In the genomic region with DNA sequence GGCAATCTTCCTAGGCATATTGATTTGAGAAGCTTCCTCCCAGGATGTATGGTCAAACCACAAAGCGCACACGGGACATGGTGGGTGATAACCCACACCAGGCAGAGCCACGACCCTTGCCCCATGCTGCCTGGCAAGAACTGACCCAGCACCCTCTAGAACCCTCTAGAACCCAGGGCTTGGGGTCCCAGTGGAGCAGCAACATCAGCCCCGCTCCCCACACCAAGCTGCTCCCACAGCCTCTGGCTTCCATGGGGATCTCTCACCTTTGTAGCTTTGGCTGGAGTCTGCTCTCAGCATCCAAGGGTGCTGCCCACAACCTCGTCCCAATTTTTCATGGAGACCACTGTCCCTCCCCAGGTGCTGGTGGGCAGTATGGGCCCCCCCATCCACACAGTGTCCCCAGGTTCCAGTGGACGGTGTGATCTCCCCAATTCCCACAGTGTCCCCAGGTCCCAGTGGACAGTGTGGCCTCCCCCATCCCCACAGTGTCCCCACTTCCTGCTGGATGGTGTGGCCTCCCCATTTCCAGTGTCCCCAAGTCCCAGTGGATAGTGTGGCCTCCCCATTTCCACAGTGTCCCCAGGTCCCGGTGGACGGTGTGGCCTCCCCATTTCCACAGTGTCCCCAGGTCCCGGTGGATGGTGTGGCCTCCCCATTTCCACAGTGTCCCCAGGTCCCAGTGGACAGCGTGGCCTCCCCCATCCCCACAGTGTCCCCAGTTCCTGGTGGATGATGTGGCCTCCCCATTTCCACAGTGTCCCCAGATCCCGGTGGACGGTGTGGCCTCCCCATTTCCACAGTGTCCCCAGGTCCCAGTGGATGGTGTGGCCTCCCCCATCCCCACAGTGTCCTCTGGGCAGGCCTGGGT, we compare ENCODE assay signal across 23 cellular contexts.
DNase-seq lines count a peak whose midpoint lies in the region; ATAC-seq lines count a peak whose summit lies in the region.
"Had no signal": no experiment of that assay in that cellular context is flagged by ENCODE, and none has a peak within 500 bp of the region (broad histone marks: within the 10 kb centered on the region; RNA-seq: fewer than 3 reads in every experiment).

No MANE protein-coding gene starts in this region.

- no peak overlapping the region for H3K4me3 ChIP-seq in mesodermal cell (ENCODE audit: extremely low read depth, insufficient read depth, low read length, poor library complexity, severe bottlenecking)
- no peak overlapping the region for H3K4me3 ChIP-seq in aorta (ENCODE audit: low read length in 2 of 2)

- H3K36me3 ChIP-seq in mesodermal cell (ENCODE audit: control insufficient read depth, insufficient read depth, low read length) (no peaks in the 10 kb centered on the region), aorta (ENCODE audit: control insufficient read depth in 1 of 2, insufficient read depth in 2 of 2, low read length in 1 of 2) (no peaks in the 10 kb centered on the region)

- ATAC-seq in Right ventricle myocardium superior (ENCODE audit: poor library complexity) (no peak), left cardiac atrium (no peak), aorta (ENCODE audit: low FRiP score) (no peak)
- no peak for ATAC-seq in activated T-cell treated with anti-CD3 and anti-CD28 coated beads, Interleukin-2, amount 50 U/mL, for 4 hours
- no peak for ATAC-seq in stimulated activated naive CD8-positive, alpha-beta T cell treated with anti-CD3 and anti-CD28 coated beads, Interleukin-15, Interleukin-2, amounts not matched to agents 100 U/mL and 50 U/mL, for 24 hours
- ATAC-seq: HepG2, PC-3 had no signal

- H3K27me3 ChIP-seq in aorta (ENCODE audit: control insufficient read depth in 1 of 2, insufficient read depth in 2 of 2, low read length in 1 of 2), result no peaks in the 10 kb centered on the region

- no peaks in the 10 kb centered on the region for H3K36me3 Mint-ChIP-seq in activated T-cell treated with anti-CD3 and anti-CD28 coated beads, Interleukin-2, amount 50 U/mL, for 4 hours (ENCODE audit: insufficient read depth)

- peaks cover 27% of the 10 kb centered on the region for H3K27me3 Mint-ChIP-seq in activated T-cell treated with anti-CD3 and anti-CD28 coated beads, Interleukin-2, amount 50 U/mL, for 4 hours (ENCODE audit: low read depth)

- H3K9me3 ChIP-seq in mesodermal cell (ENCODE audit: control insufficient read depth, low read length) (no peaks in the 10 kb centered on the region), aorta (ENCODE audit: control insufficient read depth, low read length) (no peaks in the 10 kb centered on the region)

- intact Hi-C loops in Right ventricle myocardium superior (cut with DNase I), result no loop called here
- intact Hi-C loops in left cardiac atrium (cut with DNase I), result no loop called here
- intact Hi-C loops in aorta (cut with DNase I), result no loop called here

- H3K9me3 Mint-ChIP-seq in activated T-cell treated with anti-CD3 and anti-CD28 coated beads, Interleukin-2, amount 50 U/mL, for 4 hours, result no peaks in the 10 kb centered on the region
- H3K9me3 Mint-ChIP-seq: HFFc6 had no signal

- H3K4me3 Mint-ChIP-seq in activated T-cell treated with anti-CD3 and anti-CD28 coated beads, Interleukin-2, amount 50 U/mL, for 4 hours, result no peak overlapping the region
- H3K4me3 Mint-ChIP-seq: HFFc6 had no signal

- WGBS in mesodermal cell (ENCODE audit: insufficient coverage in 2 of 2), 2 experiments, result 84 to 95% methylated on average over 9 to 11 of the region's 12 CpGs
- 86 to 91% methylated on average over 12 of the region's 12 CpGs for WGBS in aorta, 2 donors

- H3K27ac ChIP-seq in mesodermal cell (ENCODE audit: low read depth, low read length, severe bottlenecking), result peak overlapping the region; percentile 95
- H3K27ac ChIP-seq in aorta (ENCODE audit: low read depth in 1 of 2, low read length in 2 of 2), result no peak overlapping the region
- H3K27ac ChIP-seq: 22Rv1 had no signal

- H3K4me1 Mint-ChIP-seq in activated T-cell treated with anti-CD3 and anti-CD28 coated beads, Interleukin-2, amount 50 U/mL, for 4 hours (ENCODE audit: low read depth), result no peaks in the 10 kb centered on the region

- peak; percentile 18 for DNase-seq in Right ventricle myocardium superior
- DNase-seq in left cardiac atrium, result no peak
- DNase-seq in UCSD-AML1 (lab: John Stamatoyannopoulos, UW; ENCODE audit: unreplicated experiment), result peak; percentile 32
- DNase-seq in aorta, result peak; percentile 38 to 50
- no peak for DNase-seq in kidney tubule cell (ENCODE audit: low spot score)
- DNase-seq in activated T-cell treated with anti-CD3 and anti-CD28 coated beads, Interleukin-2, amount 50 U/mL, for 4 hours, result no peak
- DNase-seq in stimulated activated naive CD8-positive, alpha-beta T cell treated with anti-CD3 and anti-CD28 coated beads, Interleukin-15, Interleukin-2, amounts not matched to agents 100 U/mL and 50 U/mL, for 24 hours, result no peak
- DNase-seq: AML-193, COR-L47, GDM1, H7, HFFc6, Karpas-422, NCI-H1048, NCI-H1436, NCI-H1930, NCI-H226, NCI-H524, PC-3, RPMI8226 had no signal

- peaks cover 13% of the 10 kb centered on the region for H3K4me1 ChIP-seq in mesodermal cell (ENCODE audit: control insufficient read depth, insufficient read depth, low read length, poor library complexity, severe bottlenecking)
- no peaks in the 10 kb centered on the region for H3K4me1 ChIP-seq in aorta (ENCODE audit: control insufficient read depth in 1 of 2, insufficient read depth in 2 of 2, low read length in 2 of 2)

Comparison
In these comparisons a context has a peak if more than half of its experiments do, and no peak if none do; other contexts are left out.
1. DNase-seq: peak in Right ventricle myocardium superior (single experiment), UCSD-AML1 (single experiment) and aorta (2 of 2); none in left cardiac atrium (single experiment), kidney tubule cell (single experiment), activated T-cell treated with anti-CD3 and anti-CD28 coated beads, Interleukin-2, amount 50 U/mL, for 4 hours (single experiment) and stimulated activated naive CD8-positive, alpha-beta T cell treated with anti-CD3 and anti-CD28 coated beads, Interleukin-15, Interleukin-2, amounts not matched to agents 100 U/mL and 50 U/mL, for 24 hours (single experiment).